In genomic region chr14:61300209-61300608, GRCh38 we compare ENCODE assay signal across 22 cellular contexts.
"Had no signal": no experiment of that assay in that cellular context is flagged by ENCODE, and none has a peak within 500 bp of the region (broad histone marks: within the 10 kb centered on the region; RNA-seq: fewer than 3 reads in every experiment).

No MANE protein-coding gene starts in this region.

- H3K4me3 Mint-ChIP-seq: activated CD4-positive, alpha-beta memory T cell treated with anti-CD3 and anti-CD28 coated beads, Interleukin-2, amount 10 ng/mL, durations not matched to agents 7 days and 5 days; activated CD8-positive, alpha-beta memory T cell treated with anti-CD3 and anti-CD28 coated beads, Interleukin-2, amount 10 ng/mL, durations not matched to agents 7 days and 5 days; T-helper 1 cell treated with Interleukin-12 subunit alpha and Interleukin-12 subunit beta and Interleukin-4 antibody, amounts not matched to agents 30 μg/mL and 1 μg/mL, for 36 hours had no signal

- ATAC-seq: activated CD8-positive, alpha-beta memory T cell treated with anti-CD3 and anti-CD28 coated beads, Interleukin-2, amount 10 ng/mL, durations not matched to agents 7 days and 5 days; left lobe of liver had no signal

- H3K9me3 ChIP-seq: ascending aorta, sigmoid colon, uterus had no signal

- DNase-seq: activated CD4-positive, alpha-beta memory T cell treated with anti-CD3 and anti-CD28 coated beads, Interleukin-2, amount 10 ng/mL, durations not matched to agents 7 days and 5 days; activated CD4-positive, alpha-beta T cell treated with anti-CD3 and anti-CD28 coated beads for 4 hours; activated CD8-positive, alpha-beta memory T cell treated with anti-CD3 and anti-CD28 coated beads, Interleukin-2, amount 10 ng/mL, durations not matched to agents 7 days and 5 days; activated effector memory CD4-positive, alpha-beta T cell treated with Interleukin-2 at 50 U/mL for 16 hours; activated T-cell treated with anti-CD3 and anti-CD28 coated beads, Interleukin-2, amount 50 U/mL, for 1 hour; erythroblast; hypothalamus; kidney; midbrain; occipital lobe; posterior cingulate gyrus; sigmoid colon; stimulated activated CD4-positive, alpha-beta T cell treated with anti-CD3 and anti-CD28 coated beads, Interleukin-4, amount 100 ng/mL, for 4 hours; stimulated activated naive CD4-positive, alpha-beta T cell; substantia nigra; tibial artery; uterus had no signal

- H3K27me3 Mint-ChIP-seq: activated CD4-positive, alpha-beta memory T cell treated with anti-CD3 and anti-CD28 coated beads, Interleukin-2, amount 10 ng/mL, durations not matched to agents 7 days and 5 days; activated CD8-positive, alpha-beta memory T cell treated with anti-CD3 and anti-CD28 coated beads, Interleukin-2, amount 10 ng/mL, durations not matched to agents 7 days and 5 days had no signal

- H3K27ac Mint-ChIP-seq: activated CD4-positive, alpha-beta memory T cell treated with anti-CD3 and anti-CD28 coated beads, Interleukin-2, amount 10 ng/mL, durations not matched to agents 7 days and 5 days; activated CD8-positive, alpha-beta memory T cell treated with anti-CD3 and anti-CD28 coated beads, Interleukin-2, amount 10 ng/mL, durations not matched to agents 7 days and 5 days; T-helper 1 cell treated with Interleukin-12 subunit alpha and Interleukin-12 subunit beta and Interleukin-4 antibody, amounts not matched to agents 30 μg/mL and 1 μg/mL, for 36 hours had no signal

- H3K27ac ChIP-seq: ascending aorta, coronary artery, sigmoid colon, tibial artery, uterus had no signal

- H3K9me3 Mint-ChIP-seq: activated CD4-positive, alpha-beta memory T cell treated with anti-CD3 and anti-CD28 coated beads, Interleukin-2, amount 10 ng/mL, durations not matched to agents 7 days and 5 days; T-helper 1 cell treated with Interleukin-12 subunit alpha and Interleukin-12 subunit beta and Interleukin-4 antibody, amounts not matched to agents 30 μg/mL and 1 μg/mL, for 36 hours had no signal

- H3K36me3 ChIP-seq: ascending aorta, sigmoid colon, tibial artery, uterus had no signal

- H3K4me3 ChIP-seq: ascending aorta, coronary artery, lung, sigmoid colon, tibial artery, uterus had no signal

- H3K27me3 ChIP-seq: ascending aorta, sigmoid colon, tibial artery, uterus had no signal

- H3K4me1 ChIP-seq: ascending aorta, sigmoid colon, uterus had no signal
